1 cellular context compared by ENCODE assay signal in genomic region chr3:58471025-58471887, GRCh38.
TF ChIP-seq lines count a peak whose summit lies in the region.

No MANE protein-coding gene starts in this region.

TF ChIP-seq in HepG2, 621 proteins besides CTCF, POLR2A, EP300 and RAD21 (continues in another document):
- no peak for TF ChIP-seq ZNF367 (CRISPR knock-in tag; IDR thresholded peaks at IDR 0.05; ENCODE audit: borderline replicate concordance)
- peak; percentile 39; the same call in 1 of the 2 replicates for TF ChIP-seq REPIN1 (CRISPR knock-in tag; IDR thresholded peaks at IDR 0.05; ENCODE audit: borderline replicate concordance, low read depth)
- TF ChIP-seq PBX3 (CRISPR knock-in tag; IDR thresholded peaks at IDR 0.05; ENCODE audit: borderline replicate concordance): no peak
- TF ChIP-seq MIER3 (CRISPR knock-in tag; IDR thresholded peaks at IDR 0.05; ENCODE audit: borderline replicate concordance): no peak; the same call in 1 of the 2 replicates
- TF ChIP-seq ETS1 (CRISPR knock-in tag; IDR thresholded peaks at IDR 0.05): no peak
- 0 out of 2 replicates have a peak, but pooled peaks have one; percentile 5 for TF ChIP-seq BHLHE40 (IDR thresholded peaks at IDR 0.05; ENCODE audit: low read length)
- no peak for TF ChIP-seq POLR2G (IDR thresholded peaks at IDR 0.05; ENCODE audit: low read depth, low read length)
- TF ChIP-seq MXI1 (IDR thresholded peaks at IDR 0.05; ENCODE audit: borderline replicate concordance, low read depth, low read length): peak; percentile 35; the same call in 2 of the 3 replicates
- no peak for TF ChIP-seq FLYWCH1 (CRISPR knock-in tag; IDR thresholded peaks at IDR 0.05)
- peak; percentile 38; the same call in 1 of the 2 replicates for TF ChIP-seq ZNF772 (CRISPR knock-in tag; IDR thresholded peaks at IDR 0.05)
- no peak for TF ChIP-seq ZNF782 (CRISPR knock-in tag; IDR thresholded peaks at IDR 0.05; ENCODE audit: borderline replicate concordance)
- no peak for TF ChIP-seq HIVEP1 (CRISPR knock-in tag; IDR thresholded peaks at IDR 0.05)
- TF ChIP-seq THYN1 (CRISPR knock-in tag; IDR thresholded peaks at IDR 0.05; ENCODE audit: borderline replicate concordance, low read depth): no peak
- no peak for TF ChIP-seq ZNF3 (CRISPR knock-in tag; IDR thresholded peaks at IDR 0.05)
- peak; percentile 69 for TF ChIP-seq TFAP4 (IDR thresholded peaks at IDR 0.05; ENCODE audit: borderline replicate concordance, low read depth)
- no peak for TF ChIP-seq FOXK2 (IDR thresholded peaks at IDR 0.05)
- TF ChIP-seq ZNF34 (CRISPR knock-in tag; IDR thresholded peaks at IDR 0.05; ENCODE audit: borderline replicate concordance): no peak
- peak; percentile 100 for TF ChIP-seq SIX1 (CRISPR knock-in tag; IDR thresholded peaks at IDR 0.05; ENCODE audit: borderline replicate concordance)
- peak; percentile 69; the same call in 1 of the 2 replicates for TF ChIP-seq MEIS1 (CRISPR knock-in tag; IDR thresholded peaks at IDR 0.05; ENCODE audit: borderline replicate concordance)
- no peak; the same call in 1 of the 2 replicates for TF ChIP-seq ZNF687 (CRISPR knock-in tag; IDR thresholded peaks at IDR 0.05)
- peak; percentile 82 for TF ChIP-seq TCF7 (IDR thresholded peaks at IDR 0.05; ENCODE audit: low read depth)
- no peak for TF ChIP-seq SP1 (IDR thresholded peaks at IDR 0.05)
- 0 out of 2 replicates have a peak, but pooled peaks have one; percentile 2 for TF ChIP-seq SP1 (CRISPR knock-in tag; IDR thresholded peaks at IDR 0.05)
- peak; percentile 73; the same call in 1 of the 2 replicates for TF ChIP-seq ZNF556 (CRISPR knock-in tag; IDR thresholded peaks at IDR 0.05; ENCODE audit: borderline replicate concordance)
- peak; percentile 18 for TF ChIP-seq CBX1 (IDR thresholded peaks at IDR 0.05; ENCODE audit: low read depth)
- TF ChIP-seq ATF7-NPFF (CRISPR knock-in tag; IDR thresholded peaks at IDR 0.05; ENCODE audit: low read depth): 0 out of 2 replicates have a peak, but pooled peaks have one; percentile 40
- no peak for TF ChIP-seq ZNF510 (CRISPR knock-in tag; IDR thresholded peaks at IDR 0.05; ENCODE audit: low read depth)
- no peak for TF ChIP-seq ZNF639 (CRISPR knock-in tag; conservative IDR thresholded peaks at IDR 0.05)
- peak; percentile 69 for TF ChIP-seq SALL1 (CRISPR knock-in tag; IDR thresholded peaks at IDR 0.05)
- TF ChIP-seq ZNF432 (CRISPR knock-in tag; IDR thresholded peaks at IDR 0.05; ENCODE audit: borderline replicate concordance): no peak
- TF ChIP-seq ZSCAN22 (CRISPR knock-in tag; IDR thresholded peaks at IDR 0.05): no peak
- TF ChIP-seq ZNF691 (CRISPR knock-in tag; IDR thresholded peaks at IDR 0.05; ENCODE audit: borderline replicate concordance, low read depth): 0 out of 2 replicates have a peak, but pooled peaks have one; percentile 55
- no peak for TF ChIP-seq ZNF564 (CRISPR knock-in tag; IDR thresholded peaks at IDR 0.05)
- no peak for TF ChIP-seq ZNF280B (CRISPR knock-in tag; IDR thresholded peaks at IDR 0.05; ENCODE audit: borderline replicate concordance)
- peak; percentile 73 for TF ChIP-seq ZBED4 (CRISPR knock-in tag; IDR thresholded peaks at IDR 0.05; ENCODE audit: borderline replicate concordance)
- no peak for TF ChIP-seq EED (CRISPR knock-in tag; IDR thresholded peaks at IDR 0.05)
- no peak for TF ChIP-seq TSC22D2 (CRISPR knock-in tag; IDR thresholded peaks at IDR 0.05; ENCODE audit: borderline replicate concordance)
- peak; percentile 92 for TF ChIP-seq NCOA2 (CRISPR knock-in tag; IDR thresholded peaks at IDR 0.05)
- peak; percentile 100 for TF ChIP-seq JUNB (CRISPR knock-in tag; IDR thresholded peaks at IDR 0.05; ENCODE audit: borderline replicate concordance)
- peak; percentile 60 for TF ChIP-seq ASH2L (IDR thresholded peaks at IDR 0.05; ENCODE audit: insufficient read length, low read depth, low read length)
- TF ChIP-seq ZKSCAN5 (CRISPR knock-in tag; IDR thresholded peaks at IDR 0.05): no peak
- no peak for TF ChIP-seq MZF1 (CRISPR knock-in tag; IDR thresholded peaks at IDR 0.05; ENCODE audit: borderline replicate concordance)
- peak; percentile 52; the same call in 1 of the 2 replicates for TF ChIP-seq MYC (CRISPR knock-in tag; IDR thresholded peaks at IDR 0.05; ENCODE audit: borderline replicate concordance)
- TF ChIP-seq ZBTB33 (CRISPR knock-in tag; IDR thresholded peaks at IDR 0.05): no peak
- peak; percentile 100 for TF ChIP-seq SIX4 (CRISPR knock-in tag; IDR thresholded peaks at IDR 0.05)
- TF ChIP-seq FOXA1 (IDR thresholded peaks at IDR 0.05): peak; percentile 95
- peak; percentile 98 for TF ChIP-seq FOXA1 (CRISPR knock-in tag; IDR thresholded peaks at IDR 0.05)
- no peak for TF ChIP-seq NPAS2 (CRISPR knock-in tag; IDR thresholded peaks at IDR 0.05; ENCODE audit: borderline replicate concordance)
- TF ChIP-seq MAFG (CRISPR knock-in tag; IDR thresholded peaks at IDR 0.05): no peak
- TF ChIP-seq MEF2D (CRISPR knock-in tag; IDR thresholded peaks at IDR 0.05): peak; percentile 60; the same call in 1 of the 2 replicates
